ENCODE assay signal across 17 cellular contexts in the genomic region with DNA sequence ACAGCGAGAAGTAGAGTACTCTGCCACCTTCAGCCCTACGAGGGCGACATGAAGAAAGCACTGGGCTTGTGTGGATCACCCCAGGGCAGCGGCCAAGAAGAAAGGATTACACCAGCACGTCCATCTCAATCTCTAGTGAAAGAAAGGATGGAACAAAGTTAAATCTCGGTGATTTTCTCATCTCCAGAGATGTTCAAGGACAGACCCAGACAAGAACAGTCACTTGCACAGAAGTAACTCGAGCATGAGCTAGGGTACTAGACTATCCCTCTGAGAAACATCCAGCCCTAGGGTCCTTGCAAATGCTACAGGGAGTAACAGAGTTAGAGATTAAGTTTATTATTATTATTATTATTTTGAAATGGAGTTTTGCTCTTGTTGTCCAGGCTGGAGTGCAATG.
A peak's percentile ranks its signal among the peaks of the same experiment; 100 is the strongest.
DNase-seq lines count a peak whose midpoint lies in the region; ATAC-seq and TF ChIP-seq lines count a peak whose summit lies in the region.
"Had no signal": no experiment of that assay in that cellular context is flagged by ENCODE, and none has a peak within 500 bp of the region (broad histone marks: within the 10 kb centered on the region; RNA-seq: fewer than 3 reads in every experiment).

No MANE protein-coding gene starts in this region.

- peaks cover 27 to 31% of the 10 kb centered on the region in 2 donors for H3K4me1 Mint-ChIP-seq in natural killer cell treated with Interleukin-12 subunit alpha and Interleukin-12 subunit beta and Interleukin-15 and Interleukin-18, amount 100 ng/mL, for 72 hours (ENCODE audit: low read depth in 2 of 2)
- H3K4me1 Mint-ChIP-seq in natural killer cell (peaks cover 11 to 18% of the 10 kb centered on the region in 2 donors), progenitor cell of endocrine pancreas (ENCODE audit: low read depth) (peaks cover 1% of the 10 kb centered on the region)
- H3K4me1 Mint-ChIP-seq in activated CD4-positive, alpha-beta memory T cell treated with anti-CD3 and anti-CD28 coated beads for 36 hours (ENCODE audit: low read depth), result peaks cover 42% of the 10 kb centered on the region

- no peak for DNase-seq in natural killer cell treated with Interleukin-12 subunit alpha and Interleukin-12 subunit beta and Interleukin-15 and Interleukin-18, amount 100 ng/mL, for 72 hours (ENCODE audit: low spot score)
- DNase-seq in natural killer cell (no peak), uterus (no peak), progenitor cell of endocrine pancreas (ENCODE audit: low spot score, unreplicated experiment) (no peak), germinal center (ENCODE audit: low spot score) (no peak)
- DNase-seq in activated CD4-positive, alpha-beta memory T cell treated with anti-CD3 and anti-CD28 coated beads for 36 hours, result no peak
- DNase-seq: activated gamma-delta T cell; effector CD4-positive, alpha-beta T cell; GF-D8; NCI-H187; NCI-H446; ovary; SIG-M5; testis had no signal

- H3K36me3 ChIP-seq in esophagus (ENCODE audit: control insufficient read depth in 2 of 2, insufficient read depth in 2 of 2, low read length in 1 of 2), result no peaks in the 10 kb centered on the region
- no peaks in the 10 kb centered on the region for H3K36me3 ChIP-seq in uterus
- H3K36me3 ChIP-seq: cardiac muscle cell, ovary had no signal

- TF ChIP-seq POLR2A in uterus (IDR thresholded peaks at IDR 0.05), result no peak

- WGBS in esophagus, 2 donors, result 95% methylated on average over 7 of the region's 7 CpGs

- POLR2A ChIA-PET in activated CD4-positive, alpha-beta memory T cell treated with anti-CD3 and anti-CD28 coated beads for 36 hours (lab: Charles Lee), result interaction anchor here (1.8 kb wide), 1 partner anchor 57 kb away, joined by 7 read pairs; no protein-coding TSS in a partner anchor

- no peaks in the 10 kb centered on the region for H3K9me3 Mint-ChIP-seq in natural killer cell treated with Interleukin-12 subunit alpha and Interleukin-12 subunit beta and Interleukin-15 and Interleukin-18, amount 100 ng/mL, for 72 hours
- H3K9me3 Mint-ChIP-seq in natural killer cell, result no peaks in the 10 kb centered on the region
- H3K9me3 Mint-ChIP-seq in activated CD4-positive, alpha-beta memory T cell treated with anti-CD3 and anti-CD28 coated beads for 36 hours, result peaks cover 18% of the 10 kb centered on the region
- H3K9me3 Mint-ChIP-seq in progenitor cell of endocrine pancreas (ENCODE audit: low read depth), result peaks cover 7% of the 10 kb centered on the region

- peak overlapping the region; percentile 79 to 90 for H3K27ac ChIP-seq in esophagus (ENCODE audit: low read depth in 2 of 2, low read length in 1 of 2)
- peak overlapping the region; percentile 81 to 86 for H3K27ac ChIP-seq in uterus
- H3K27ac ChIP-seq: cardiac muscle cell had no signal

- ATAC-seq in natural killer cell treated with Interleukin-12 subunit alpha and Interleukin-12 subunit beta and Interleukin-15 and Interleukin-18, amount 100 ng/mL, for 72 hours, result no peak
- ATAC-seq in natural killer cell (no peak), GM21737 (IDR thresholded peaks at IDR 0.05; ENCODE audit: unreplicated experiment) (no peak)

- no peaks in the 10 kb centered on the region for H3K27me3 ChIP-seq in esophagus (ENCODE audit: control insufficient read depth in 1 of 2, insufficient read depth in 2 of 2, low read length in 2 of 2)
- H3K27me3 ChIP-seq in uterus, result no peaks in the 10 kb centered on the region
- H3K27me3 ChIP-seq: ovary, testis had no signal

- peaks cover 18% of the 10 kb centered on the region for H3K36me3 Mint-ChIP-seq in natural killer cell treated with Interleukin-12 subunit alpha and Interleukin-12 subunit beta and Interleukin-15 and Interleukin-18, amount 100 ng/mL, for 72 hours
- H3K36me3 Mint-ChIP-seq in natural killer cell (peaks cover 6% of the 10 kb centered on the region), progenitor cell of endocrine pancreas (ENCODE audit: insufficient read depth) (peaks cover 3% of the 10 kb centered on the region)
- peaks cover 15% of the 10 kb centered on the region for H3K36me3 Mint-ChIP-seq in activated CD4-positive, alpha-beta memory T cell treated with anti-CD3 and anti-CD28 coated beads for 36 hours

- intact Hi-C loops in natural killer cell (cut with micrococcal nuclease) (no loop called here), uterus (cut with DNase I; ENCODE audit: low total_unique reads) (no loop called here)
- intact Hi-C loops in activated CD4-positive, alpha-beta memory T cell treated with anti-CD3 and anti-CD28 coated beads for 36 hours (cut with micrococcal nuclease), result loop anchor here (1.0 to 5.0 kb wide), 6 partner anchors 23 to 832 kb away; a partner anchor contains a TSS

- H3K4me3 ChIP-seq in esophagus (ENCODE audit: low read depth in 1 of 2, low read length in 2 of 2) (no peak overlapping the region), uterus (no peak overlapping the region)
- H3K4me3 ChIP-seq: cardiac muscle cell, ovary, testis had no signal

- peak overlapping the region; percentile 83 to 89 for H3K27ac Mint-ChIP-seq in natural killer cell treated with Interleukin-12 subunit alpha and Interleukin-12 subunit beta and Interleukin-15 and Interleukin-18, amount 100 ng/mL, for 72 hours
- H3K27ac Mint-ChIP-seq in natural killer cell (no peak overlapping the region), progenitor cell of endocrine pancreas (no peak overlapping the region)
- peak overlapping the region; percentile 19 for H3K27ac Mint-ChIP-seq in activated CD4-positive, alpha-beta memory T cell treated with anti-CD3 and anti-CD28 coated beads for 36 hours

- peak overlapping the region; percentile 1 for H3K4me3 Mint-ChIP-seq in natural killer cell treated with Interleukin-12 subunit alpha and Interleukin-12 subunit beta and Interleukin-15 and Interleukin-18, amount 100 ng/mL, for 72 hours
- no peak overlapping the region for H3K4me3 Mint-ChIP-seq in natural killer cell
- no peak overlapping the region for H3K4me3 Mint-ChIP-seq in activated CD4-positive, alpha-beta memory T cell treated with anti-CD3 and anti-CD28 coated beads for 36 hours
- H3K4me3 Mint-ChIP-seq in progenitor cell of endocrine pancreas (ENCODE audit: low read depth), result no peak overlapping the region

- CTCF ChIA-PET in activated CD4-positive, alpha-beta memory T cell treated with anti-CD3 and anti-CD28 coated beads for 36 hours (lab: Charles Lee), result interaction anchor here (1.0 to 4.2 kb wide), 2 partner anchors 52 to 222 kb away, joined by 3 to 13 read pairs; no protein-coding TSS in a partner anchor

- TF ChIP-seq CTCF in natural killer cell (IDR thresholded peaks at IDR 0.05), result no peak
- no peak for TF ChIP-seq CTCF in uterus (IDR thresholded peaks at IDR 0.05)
- no peak for TF ChIP-seq CTCF in progenitor cell of endocrine pancreas (IDR thresholded peaks at IDR 0.05; ENCODE audit: unreplicated experiment)

- H3K9me3 ChIP-seq in esophagus (ENCODE audit: control insufficient read depth in 2 of 2, insufficient read depth in 1 of 2, low read depth in 1 of 2, low read length in 1 of 2), result no peaks in the 10 kb centered on the region
- no peaks in the 10 kb centered on the region for H3K9me3 ChIP-seq in uterus
- H3K9me3 ChIP-seq: ovary, testis had no signal

- peaks cover 4 to 8% of the 10 kb centered on the region in 2 donors for H3K27me3 Mint-ChIP-seq in natural killer cell treated with Interleukin-12 subunit alpha and Interleukin-12 subunit beta and Interleukin-15 and Interleukin-18, amount 100 ng/mL, for 72 hours
- peaks cover 4 to 42% of the 10 kb centered on the region in 2 donors for H3K27me3 Mint-ChIP-seq in natural killer cell (ENCODE audit: low read depth in 2 of 2)
- H3K27me3 Mint-ChIP-seq in activated CD4-positive, alpha-beta memory T cell treated with anti-CD3 and anti-CD28 coated beads for 36 hours, result no peaks in the 10 kb centered on the region
- peaks cover 13% of the 10 kb centered on the region for H3K27me3 Mint-ChIP-seq in progenitor cell of endocrine pancreas

- H3K4me1 ChIP-seq in esophagus (ENCODE audit: control insufficient read depth in 2 of 2, insufficient read depth in 2 of 2, low read length in 1 of 2) (peaks cover 2 to 12% of the 10 kb centered on the region in 2 donors), uterus (no peaks in the 10 kb centered on the region)
- H3K4me1 ChIP-seq: testis had no signal

Comparison
In these comparisons a context has a peak if more than half of its experiments do, and no peak if none do; other contexts are left out.
1. H3K27ac Mint-ChIP-seq: peak in natural killer cell treated with Interleukin-12 subunit alpha and Interleukin-12 subunit beta and Interleukin-15 and Interleukin-18, amount 100 ng/mL, for 72 hours (2 of 2) and activated CD4-positive, alpha-beta memory T cell treated with anti-CD3 and anti-CD28 coated beads for 36 hours (single experiment); none in natural killer cell (0 of 2) and progenitor cell of endocrine pancreas (single experiment).